In the genomic region with DNA sequence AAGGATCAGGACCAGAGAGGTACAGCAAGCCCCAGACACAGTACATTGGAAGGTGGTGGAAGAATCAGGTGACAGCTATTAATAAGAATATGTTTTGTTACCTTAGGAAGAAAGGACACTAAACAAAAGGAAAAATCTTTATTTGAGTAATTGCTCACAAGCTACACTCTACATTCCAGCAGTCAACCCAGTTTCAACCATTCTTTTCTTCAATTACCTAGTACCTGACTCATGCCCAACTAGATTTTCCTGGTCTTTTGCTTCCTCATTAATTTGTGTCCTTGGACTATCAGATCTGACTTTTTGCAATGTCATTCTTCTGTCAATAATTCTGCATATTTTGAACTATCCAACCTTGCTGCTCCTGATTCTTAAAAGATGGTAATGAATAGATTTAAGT, we compare ENCODE assay signal across 23 cellular contexts. TPM values are rescaled to one million over a fixed set of nuclear protein-coding genes. Genes with fewer than 3 reads are reported as not detected.
"Had no signal": no experiment of that assay in that cellular context is flagged by ENCODE, and none has a peak within 500 bp of the region (broad histone marks: within the 10 kb centered on the region; RNA-seq: fewer than 3 reads in every experiment).

No MANE protein-coding gene starts in this region.

- H3K27me3 ChIP-seq: heart left ventricle, neutrophil, right atrium auricular region, sigmoid colon, suprapubic skin, thyroid gland, upper lobe of left lung had no signal

- H3K4me1 ChIP-seq: heart left ventricle, right atrium auricular region, suprapubic skin, thyroid gland, upper lobe of left lung had no signal

- ATAC-seq: heart left ventricle; mucosa of descending colon; naive thymus-derived CD8-positive, alpha-beta T cell; stimulated activated naive CD8-positive, alpha-beta T cell treated with anti-CD3 and anti-CD28 coated beads, Interleukin-15, Interleukin-2, amounts not matched to agents 100 U/mL and 50 U/mL, for 24 hours had no signal

- H3K4me1 Mint-ChIP-seq: naive thymus-derived CD8-positive, alpha-beta T cell had no signal

- H3K27ac Mint-ChIP-seq: naive thymus-derived CD8-positive, alpha-beta T cell had no signal

- DNase-seq: central memory CD4-positive, alpha-beta T cell; cortex of kidney; dorsolateral prefrontal cortex; effector CD8-positive, alpha-beta T cell; heart left ventricle; hippocampal formation; mucosa of descending colon; naive thymus-derived CD8-positive, alpha-beta T cell; sigmoid colon; stimulated activated CD4-positive, alpha-beta T cell treated with anti-CD3 and anti-CD28 coated beads, Interleukin-2, amount 100 ng/mL, for 24 hours; stimulated activated naive CD8-positive, alpha-beta T cell treated with anti-CD3 and anti-CD28 coated beads, Interleukin-15, Interleukin-2, amounts not matched to agents 100 U/mL and 50 U/mL, for 24 hours; thyroid gland; upper lobe of left lung had no signal

- H3K36me3 ChIP-seq: heart left ventricle, neutrophil, right atrium auricular region, sigmoid colon, suprapubic skin, thyroid gland, upper lobe of left lung had no signal

- H3K4me3 ChIP-seq: dorsolateral prefrontal cortex, heart left ventricle, mucosa of descending colon, right atrium auricular region, sigmoid colon, skin epidermis, suprapubic skin, thyroid gland, upper lobe of left lung had no signal

- H3K9me3 ChIP-seq: heart left ventricle, mucosa of descending colon, neutrophil, right atrium auricular region, sigmoid colon, suprapubic skin, thyroid gland, upper lobe of left lung had no signal

- H3K4me3 Mint-ChIP-seq: naive thymus-derived CD8-positive, alpha-beta T cell had no signal

- H3K36me3 Mint-ChIP-seq: naive thymus-derived CD8-positive, alpha-beta T cell had no signal

- H3K27ac ChIP-seq: dorsolateral prefrontal cortex, heart left ventricle, neutrophil, right atrium auricular region, sigmoid colon, skin epidermis, suprapubic skin, thyroid gland, upper lobe of left lung had no signal

RNA-seq across cellular contexts. Expression of gene GLRA2, which starts 22.5 kb away (rescaled TPM):
- total RNA-seq: fibroblast of lung; glomerular endothelial cell; heart left ventricle; kidney epithelial cell; liver; naive thymus-derived CD8-positive, alpha-beta T cell; osteoblast; pulmonary artery endothelial cell; right atrium auricular region; suprapubic skin; thyroid gland; upper lobe of left lung had no signal
